ENCODE assay signal across 8 cellular contexts in the genomic region with DNA sequence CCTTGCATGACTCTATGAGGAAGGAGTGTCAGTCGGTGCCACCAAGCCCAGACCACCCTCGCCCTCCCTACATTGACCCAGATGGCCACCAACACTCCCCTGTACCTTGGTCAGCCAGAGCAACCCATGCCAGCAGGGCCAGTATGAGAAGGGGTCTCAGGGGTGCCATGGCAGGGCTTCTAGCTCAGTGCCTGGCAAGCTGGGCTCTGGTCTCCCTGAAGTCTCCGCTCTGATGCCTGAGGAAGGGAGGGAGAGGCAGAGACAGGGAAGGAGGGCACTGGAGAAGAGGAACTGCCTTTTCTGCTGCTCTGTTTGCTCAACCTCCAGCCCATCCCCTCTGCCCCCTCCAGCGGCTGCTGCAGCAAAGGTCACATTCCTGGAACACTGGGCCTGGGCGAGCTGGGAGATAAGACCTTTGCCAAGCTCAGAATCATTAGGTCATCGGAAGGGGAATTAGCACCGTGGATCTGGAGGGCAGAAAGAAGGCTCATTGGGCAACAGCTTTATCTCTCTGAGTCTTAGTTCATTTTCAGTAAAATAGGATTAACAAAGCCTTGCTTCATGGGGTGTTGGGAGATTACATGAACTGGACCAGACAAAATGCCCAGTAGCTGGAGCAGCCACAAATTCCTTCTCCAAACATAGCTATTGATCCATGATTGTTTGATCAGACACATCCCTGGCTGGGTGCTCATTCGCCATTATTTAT. TPM values are rescaled to one million over a fixed set of nuclear protein-coding genes. Genes with fewer than 3 reads are reported as not detected.
DNase-seq lines count a peak whose midpoint lies in the region; ATAC-seq, FAIRE-seq and TF ChIP-seq lines count a peak whose summit lies in the region.

A gene with protein sequence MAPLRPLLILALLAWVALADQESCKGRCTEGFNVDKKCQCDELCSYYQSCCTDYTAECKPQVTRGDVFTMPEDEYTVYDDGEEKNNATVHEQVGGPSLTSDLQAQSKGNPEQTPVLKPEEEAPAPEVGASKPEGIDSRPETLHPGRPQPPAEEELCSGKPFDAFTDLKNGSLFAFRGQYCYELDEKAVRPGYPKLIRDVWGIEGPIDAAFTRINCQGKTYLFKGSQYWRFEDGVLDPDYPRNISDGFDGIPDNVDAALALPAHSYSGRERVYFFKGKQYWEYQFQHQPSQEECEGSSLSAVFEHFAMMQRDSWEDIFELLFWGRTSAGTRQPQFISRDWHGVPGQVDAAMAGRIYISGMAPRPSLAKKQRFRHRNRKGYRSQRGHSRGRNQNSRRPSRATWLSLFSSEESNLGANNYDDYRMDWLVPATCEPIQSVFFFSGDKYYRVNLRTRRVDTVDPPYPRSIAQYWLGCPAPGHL (minus strand): TSS at position 273 of the 709 bp plus-strand sequence. CDS start 104 bp downstream, at position 169.

- H3K9me3 ChIP-seq in astrocyte (ENCODE audit: insufficient read depth, low read depth, low read length) (no peaks in the 10 kb centered on the region), suprapubic skin (no peaks in the 10 kb centered on the region), mucosa of descending colon (no peaks in the 10 kb centered on the region)

- 27% methylated on average over 8 of the region's 8 CpGs for WGBS in suprapubic skin

- H2AFZ ChIP-seq in astrocyte (ENCODE audit: low read depth, low read length), result peak within 1 kb of the TSS; percentile 38

- H3K36me3 ChIP-seq in astrocyte (ENCODE audit: insufficient read depth, low read length) (no peaks in the 10 kb centered on the region), suprapubic skin (no peaks in the 10 kb centered on the region), mucosa of descending colon (ENCODE audit: low read depth) (no peaks in the 10 kb centered on the region)

- H3K27ac ChIP-seq in astrocyte (ENCODE audit: low read depth, low read length) (no peak within 1 kb of the TSS), suprapubic skin (peak within 1 kb of the TSS; percentile 11)

- H3K36me3 Mint-ChIP-seq in astrocyte (ENCODE audit: low read depth, unreplicated experiment), result peaks cover 7% of the 10 kb centered on the region

- H3K4me1 ChIP-seq in astrocyte (ENCODE audit: insufficient read depth, low read length), result peaks cover 21% of the 10 kb centered on the region
- H3K4me1 ChIP-seq in suprapubic skin, result peaks cover 30% of the 10 kb centered on the region
- H3K4me1 ChIP-seq in mucosa of descending colon (ENCODE audit: low read depth), result peaks cover 11% of the 10 kb centered on the region

- ATAC-seq in mucosa of descending colon, result no peak
- ATAC-seq in GM18909 (IDR thresholded peaks at IDR 0.05; ENCODE audit: poor library complexity, unreplicated experiment), result no peak
- ATAC-seq in HG02798 (IDR thresholded peaks at IDR 0.05; ENCODE audit: poor library complexity, unreplicated experiment), result no peak

- in situ Hi-C loops in Caki2 (cut with HindIII; ENCODE audit: low pct_unique_long_range_greater_than_20kb, low sequenced_read_pairs), result no loop called here

- H3K9me3 Mint-ChIP-seq in astrocyte (ENCODE audit: unreplicated experiment), result no peaks in the 10 kb centered on the region

- H3K4me3 ChIP-seq in astrocyte (ENCODE audit: insufficient read depth, low read depth, low read length) (peak within 1 kb of the TSS; percentile 73), suprapubic skin (peak within 1 kb of the TSS; percentile 64), mucosa of descending colon (no peak within 1 kb of the TSS)

- peak within 1 kb of the TSS; percentile 32 for H3K9ac ChIP-seq in astrocyte (ENCODE audit: low read length)

- H4K20me1 ChIP-seq in astrocyte (ENCODE audit: insufficient read depth, low read length), result peaks cover 29% of the 10 kb centered on the region

- H3K79me2 ChIP-seq in astrocyte (ENCODE audit: insufficient read depth, low read length), result peaks cover 12% of the 10 kb centered on the region

- H3K27me3 Mint-ChIP-seq in astrocyte (ENCODE audit: low read depth, unreplicated experiment), result peaks cover 12% of the 10 kb centered on the region

- H3K27ac Mint-ChIP-seq in astrocyte (ENCODE audit: unreplicated experiment), result peak within 1 kb of the TSS; percentile 93

- intact Hi-C loops in mucosa of descending colon (cut with DNase I, micrococcal nuclease), result no loop called here

- FAIRE-seq in astrocyte (lab: Jason Lieb, UNC), result no peak

- TF ChIP-seq EP300 in suprapubic skin (IDR thresholded peaks at IDR 0.05), result no peak

- peaks cover 15% of the 10 kb centered on the region for H3K4me1 Mint-ChIP-seq in astrocyte (ENCODE audit: low read depth, unreplicated experiment)

- peak within 1 kb of the TSS; percentile 100 for H3K4me2 ChIP-seq in astrocyte (ENCODE audit: low read length)

- H3K4me3 Mint-ChIP-seq in astrocyte (ENCODE audit: unreplicated experiment), result peak within 1 kb of the TSS; percentile 84

- H3K27me3 ChIP-seq in astrocyte (ENCODE audit: insufficient read depth, low read length) (no peaks in the 10 kb centered on the region), suprapubic skin (no peaks in the 10 kb centered on the region)

- DNase-seq in Caki2 (ENCODE audit: low read depth), result peak; percentile 64
- DNase-seq in MV-4-11 (lab: John Stamatoyannopoulos, UW), result peak; percentile 49
- DNase-seq in astrocyte (ENCODE audit: low read depth), result no peak
- peak; percentile 98 for DNase-seq in islet precursor cell
- no peak for DNase-seq in suprapubic skin (ENCODE audit: low spot score in 2 of 2)
- no peak for DNase-seq in mucosa of descending colon

- TF ChIP-seq CTCF in astrocyte (IDR thresholded peaks at IDR 0.05; ENCODE audit: insufficient read depth, low read depth, low read length) (no peak), suprapubic skin (IDR thresholded peaks at IDR 0.05) (no peak), mucosa of descending colon (IDR thresholded peaks at IDR 0.05) (no peak)

- TF ChIP-seq POLR2A in suprapubic skin (IDR thresholded peaks at IDR 0.05), result no peak

RNA-seq across cellular contexts. Expression of the gene that starts here (rescaled TPM):
- not detected in 2 replicates for total RNA-seq in Caki2 (2014; rRNA removed; shearing (Covaris generic); ENCODE audit: low replicate concordance)
- total RNA-seq in astrocyte, result 1.4 and 2.7 TPM in 2 replicates
- total RNA-seq in suprapubic skin, result 1 to 10 TPM in 1 of 4 donors, under 1 TPM in 2, not detected in 1; 0.42 to 4.2 (median 0.42) TPM
- total RNA-seq in mucosa of descending colon, result under 1 TPM; 0.23 to 0.39 (median 0.35) TPM

Comparison
In these comparisons a context has a peak if more than half of its experiments do, and no peak if none do; other contexts are left out.
1. Peak in DNase-seq in Caki2; RNA of the gene not detected or under 1 TPM.
2. DNase-seq: peak in MV-4-11 (single experiment) and islet precursor cell (single experiment); none in astrocyte (single experiment), suprapubic skin (0 of 2) and mucosa of descending colon (0 of 3).